In the genomic region with DNA sequence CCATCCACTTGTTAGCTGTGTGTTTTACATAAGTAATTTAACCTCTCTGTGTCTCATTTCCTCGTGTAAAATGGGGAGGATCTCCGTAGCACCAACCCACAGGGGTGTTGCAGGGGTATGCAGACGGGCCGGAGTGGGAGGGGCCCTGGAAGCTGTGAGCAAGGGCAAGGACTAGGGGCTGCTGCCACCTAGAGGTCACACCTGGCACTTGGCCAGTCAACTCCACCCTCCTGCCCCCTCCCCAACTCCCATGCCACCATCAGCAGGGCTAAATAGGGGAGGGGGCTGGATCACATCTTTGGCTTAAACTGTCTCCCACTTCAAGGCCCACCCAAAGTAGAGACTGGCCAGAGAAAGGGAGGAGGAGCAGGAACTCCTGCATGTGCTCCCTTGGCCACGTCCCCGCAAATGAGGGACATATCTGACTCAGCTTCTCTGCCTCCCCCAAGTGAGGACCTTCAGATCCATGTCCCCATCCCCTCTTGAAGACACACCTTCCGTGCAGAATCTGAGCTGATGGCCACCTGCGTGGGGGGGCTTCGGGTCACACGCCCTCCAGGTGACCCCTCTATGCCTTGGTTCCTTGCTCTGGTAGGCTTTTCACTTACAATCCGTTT, we compare ENCODE assay signal across 8 cellular contexts. TPM values are rescaled to one million over a fixed set of nuclear protein-coding genes. Genes with fewer than 3 reads are reported as not detected.
DNase-seq lines count a peak whose midpoint lies in the region; ATAC-seq and TF ChIP-seq lines count a peak whose summit lies in the region.

No MANE protein-coding gene starts in this region.

- H4K20me1 ChIP-seq in SU-DHL-6 (ENCODE audit: low read depth, low read length), result no peaks in the 10 kb centered on the region

- no peaks in the 10 kb centered on the region for H3K9me3 Mint-ChIP-seq in activated naive CD8-positive, alpha-beta T cell treated with anti-CD3 and anti-CD28 coated beads for 36 hours

- no peak overlapping the region for H3K4me3 ChIP-seq in LNCaP clone FGC (ENCODE audit: low read depth, low read length)
- no peak overlapping the region for H3K4me3 ChIP-seq in SU-DHL-6 (ENCODE audit: insufficient read depth, low read length, poor library complexity, severe bottlenecking)
- peak overlapping the region in 8 of 10 donors; percentile 47 to 57 (median 50) for H3K4me3 ChIP-seq in heart right ventricle

- H3K9me3 ChIP-seq in SU-DHL-6 (ENCODE audit: insufficient read depth, low read length) (no peaks in the 10 kb centered on the region), heart right ventricle (no peaks in the 10 kb centered on the region)

- intact Hi-C loops in heart right ventricle (cut with DNase I), result loop anchor here in 2 of 10 donors (1.0 to 2.0 kb wide), 2 partner anchors 15 to 17 kb away; a partner anchor contains a TSS
- intact Hi-C loops in sciatic nerve (cut with DNase I), result no loop called here

- no peak overlapping the region for H3K9ac ChIP-seq in SU-DHL-6 (ENCODE audit: low read length)

- H3K27me3 ChIP-seq in SU-DHL-6 (ENCODE audit: low read length) (no peaks in the 10 kb centered on the region), heart right ventricle (no peaks in the 10 kb centered on the region)

- peaks cover 16% of the 10 kb centered on the region for H3K4me1 Mint-ChIP-seq in activated naive CD8-positive, alpha-beta T cell treated with anti-CD3 and anti-CD28 coated beads for 36 hours

- H3K9me2 ChIP-seq in SU-DHL-6 (replicated peaks; ENCODE audit: insufficient read depth, low read length), result no peaks in the 10 kb centered on the region

- H3K4me1 ChIP-seq in heart right ventricle, result peaks cover 63 to 100% (median 96%) of the 10 kb centered on the region in 9 donors

- H3K27ac ChIP-seq in SU-DHL-6 (ENCODE audit: low read depth, low read length) (no peak overlapping the region), heart right ventricle (peak overlapping the region in 9 of 10 donors; percentile 95 to 99 (median 98))

- H2AFZ ChIP-seq in SU-DHL-6 (ENCODE audit: low read depth, low read length, severe bottlenecking), result no peak overlapping the region

- H3K36me3 Mint-ChIP-seq in activated naive CD8-positive, alpha-beta T cell treated with anti-CD3 and anti-CD28 coated beads for 36 hours, result no peaks in the 10 kb centered on the region

- H3F3A ChIP-seq in SU-DHL-6 (ENCODE audit: insufficient read depth), result no peaks in the 10 kb centered on the region

- no peaks in the 10 kb centered on the region for H3K79me2 ChIP-seq in SU-DHL-6 (ENCODE audit: insufficient read depth, low read length)

- ATAC-seq in heart right ventricle, result peak in 6 of 8 donors; percentile 20 to 39 (median 30)
- ATAC-seq in sciatic nerve, result no peak
- ATAC-seq in HG02938 (IDR thresholded peaks at IDR 0.05; ENCODE audit: unreplicated experiment), result no peak

- no peaks in the 10 kb centered on the region for H3K36me3 ChIP-seq in SU-DHL-6 (ENCODE audit: low read length)
- H3K36me3 ChIP-seq in heart right ventricle, result peaks cover 0 to 29% (median 0%) of the 10 kb centered on the region in 9 donors

- no peak overlapping the region for H3K27ac Mint-ChIP-seq in activated naive CD8-positive, alpha-beta T cell treated with anti-CD3 and anti-CD28 coated beads for 36 hours

- DNase-seq in SIG-M5 treated with dmso at 0.1 percent for 504 hours (lab: John Stamatoyannopoulos, UW; ENCODE audit: unreplicated experiment) (peak; percentile 65), SIG-M5 (lab: John Stamatoyannopoulos, UW) (no peak), LNCaP clone FGC (ENCODE audit: low read depth) (no peak), heart right ventricle (peak; percentile 78), sciatic nerve (ENCODE audit: low spot score) (peak; percentile 83)
- peak; percentile 77 for DNase-seq in activated naive CD8-positive, alpha-beta T cell treated with anti-CD3 and anti-CD28 coated beads for 36 hours

- 29 to 34% methylated on average over 11 of the region's 11 CpGs for WGBS in heart right ventricle, 2 donors

- TF ChIP-seq CTCF in LNCaP clone FGC (IDR thresholded peaks at IDR 0.05; ENCODE audit: control insufficient read depth, extremely low read depth, insufficient read depth) (peak; percentile 51), SU-DHL-6 (IDR thresholded peaks at IDR 0.05; ENCODE audit: insufficient read depth, low read length, poor library complexity, severe bottlenecking) (peak; percentile 90), heart right ventricle (IDR thresholded peaks at IDR 0.05) (peak; percentile 48 to 87 (median 76))

- H3K4me2 ChIP-seq in SU-DHL-6 (ENCODE audit: low read depth, low read length, poor library complexity, severe bottlenecking), result peak overlapping the region; percentile 20

- H3K27me3 Mint-ChIP-seq in activated naive CD8-positive, alpha-beta T cell treated with anti-CD3 and anti-CD28 coated beads for 36 hours, result no peaks in the 10 kb centered on the region

- H3K4me3 Mint-ChIP-seq in activated naive CD8-positive, alpha-beta T cell treated with anti-CD3 and anti-CD28 coated beads for 36 hours, result no peak overlapping the region

RNA-seq across cellular contexts. Expression of a gene that starts 2.6 kb away (rescaled TPM):
- under 1 TPM; 0.24 to 0.62 TPM for total RNA-seq in activated naive CD8-positive, alpha-beta T cell treated with anti-CD3 and anti-CD28 coated beads for 36 hours
- total RNA-seq in heart right ventricle, result 100 to 1,000 TPM; 113 to 190 (median 151) TPM
- 10 to 100 TPM; 13.0 to 97.4 TPM for polyA plus RNA-seq in heart right ventricle
- 37.8 TPM for total RNA-seq in sciatic nerve

RNA-seq across cellular contexts. Expression of a gene that starts 12.7 kb away (rescaled TPM):
- not detected for total RNA-seq in activated naive CD8-positive, alpha-beta T cell treated with anti-CD3 and anti-CD28 coated beads for 36 hours
- total RNA-seq in heart right ventricle (not detected), sciatic nerve (not detected)
- polyA plus RNA-seq in heart right ventricle, result not detected

RNA-seq across cellular contexts. Expression of a gene that starts 14.7 kb away (rescaled TPM):
- total RNA-seq in activated naive CD8-positive, alpha-beta T cell treated with anti-CD3 and anti-CD28 coated beads for 36 hours, result 10 to 100 TPM; 13.5 to 15.5 TPM
- 10 to 100 TPM; 32.5 to 63.9 (median 40.9) TPM for total RNA-seq in heart right ventricle
- 10 to 100 TPM; 19.8 to 56.1 TPM for polyA plus RNA-seq in heart right ventricle
- 25.5 TPM for total RNA-seq in sciatic nerve

RNA-seq across cellular contexts. Expression of a gene that starts 19.9 kb away (rescaled TPM):
- total RNA-seq in activated naive CD8-positive, alpha-beta T cell treated with anti-CD3 and anti-CD28 coated beads for 36 hours, result under 1 TPM; 0.08 to 0.14 TPM
- total RNA-seq in heart right ventricle (1 to 10 TPM in 2 of 10 donors, under 1 TPM in 8; 0.08 to 1.3 (median 0.71) TPM), sciatic nerve (2.1 TPM)
- 1 to 10 TPM in 1 of 2 donors, under 1 TPM in 1; 0.16 to 2.7 TPM for polyA plus RNA-seq in heart right ventricle

RNA-seq across cellular contexts. Expression of a gene that starts 30.4 kb away (rescaled TPM):
- 10 to 100 TPM; 40.8 to 43.6 TPM for total RNA-seq in activated naive CD8-positive, alpha-beta T cell treated with anti-CD3 and anti-CD28 coated beads for 36 hours
- total RNA-seq in heart right ventricle, result 10 to 100 TPM in 2 of 10 donors, 1 to 10 TPM in 8; 1.2 to 24.4 (median 4.9) TPM
- polyA plus RNA-seq in heart right ventricle, result 10 to 100 TPM in 1 of 2 donors, 1 to 10 TPM in 1; 4.2 to 14.6 TPM
- 43.4 TPM for total RNA-seq in sciatic nerve

Comparison
In these comparisons a context has a peak if more than half of its experiments do, and no peak if none do; other contexts are left out.
1. DNase-seq: peak in SIG-M5 treated with dmso at 0.1 percent for 504 hours (single experiment), activated naive CD8-positive, alpha-beta T cell treated with anti-CD3 and anti-CD28 coated beads for 36 hours (single experiment), heart right ventricle (2 of 2) and sciatic nerve (single experiment); none in SIG-M5 (single experiment) and LNCaP clone FGC (single experiment).
2. H3K4me3 ChIP-seq: peak in heart right ventricle (8 of 10); none in LNCaP clone FGC (single experiment) and SU-DHL-6 (single experiment).
3. ATAC-seq: peak in heart right ventricle (6 of 8); none in sciatic nerve (single experiment) and HG02938 (single experiment).
4. RNA of a gene that starts 2.6 kb away (total RNA-seq): 113 to 190 TPM in heart right ventricle and 37.8 TPM in sciatic nerve (single experiment); 0.24 to 0.62 TPM in activated naive CD8-positive, alpha-beta T cell treated with anti-CD3 and anti-CD28 coated beads for 36 hours; every median in the first group is over 10 times any median in the second.
5. Peak in every context shown above with its lines, with median percentiles within 50 percentile points of each other: CTCF ChIP-seq.